ENCODE assay signal across 11 cellular contexts in genomic region chr6:132020138-132020551, GRCh38.
DNase-seq lines count a peak whose midpoint lies in the region; ATAC-seq, FAIRE-seq and TF ChIP-seq lines count a peak whose summit lies in the region.
"Had no signal": no experiment of that assay in that cellular context is flagged by ENCODE, and none has a peak within 500 bp of the region (broad histone marks: within the 10 kb centered on the region; RNA-seq: fewer than 3 reads in every experiment).

No MANE protein-coding gene starts in this region.

- H2BK5ac ChIP-seq in IMR-90 (ENCODE audit: low read depth, low read length, poor library complexity, severe bottlenecking) (no peak overlapping the region), mesendoderm (ENCODE audit: low read length) (no peak overlapping the region)

- 100% methylated on average over 2 of the region's 6 CpGs; no CpG with 5 or more reads in 1 of the 2 experiments for WGBS in IMR-90 (ENCODE audit: extremely low coverage in 2 of 2, insufficient read length in 1 of 2), 2 experiments
- WGBS in lung, 2 donors, result 59 to 77% methylated on average over 6 of the region's 6 CpGs
- WGBS in mesendoderm (ENCODE audit: extremely low coverage, insufficient coverage, low lambda C conversion rate), result no CpG with 5 or more reads among the region's 6 CpGs

- H3K4me1 ChIP-seq in IMR-90 (ENCODE audit: control insufficient read depth, insufficient read depth, low read length), result peaks cover 4% of the 10 kb centered on the region; the same call in 1 of the 2 replicates
- H3K4me1 ChIP-seq in colonic mucosa, result no peaks in the 10 kb centered on the region
- H3K4me1 ChIP-seq in lung (ENCODE audit: control insufficient read depth in 2 of 2, insufficient read depth in 2 of 2, low read length in 2 of 2), result peaks cover 0 to 2% of the 10 kb centered on the region in 2 donors
- peaks cover 2% of the 10 kb centered on the region for H3K4me1 ChIP-seq in mesendoderm (ENCODE audit: control insufficient read depth, low read depth, low read length)

- H3K4me3 Mint-ChIP-seq in stimulated activated effector memory CD8-positive, alpha-beta T cell treated with anti-CD3 and anti-CD28 coated beads, Interleukin-12 subunit alpha, Interleukin-12 subunit beta, amount 100 ng/mL, for 72 hours, result no peak overlapping the region

- TF ChIP-seq CTCF in IMR-90 (conservative IDR thresholded peaks at IDR 0.05; ENCODE audit: low read depth, low read length) (no peak), colonic mucosa (IDR thresholded peaks at IDR 0.05) (no peak), lung (IDR thresholded peaks at IDR 0.05; ENCODE audit: control extremely low read depth, extremely low read depth) (no peak)

- H2BK20ac ChIP-seq in IMR-90 (ENCODE audit: low read depth, low read length), result 0 out of 2 replicates have a peak overlapping the region, but pooled peaks have one; percentile 69

- H3K36me3 ChIP-seq in IMR-90 (ENCODE audit: control insufficient read depth, insufficient read depth, low read length) (no peaks in the 10 kb centered on the region), colonic mucosa (no peaks in the 10 kb centered on the region), lung (ENCODE audit: control insufficient read depth in 2 of 2, insufficient read depth in 2 of 2, low read length in 2 of 2) (no peaks in the 10 kb centered on the region), mesendoderm (ENCODE audit: control insufficient read depth, insufficient read depth, low read length) (no peaks in the 10 kb centered on the region)

- no peaks in the 10 kb centered on the region for H3K79me1 ChIP-seq in IMR-90 (ENCODE audit: low read depth in 1 of 2, low read length in 2 of 2)
- H3K79me1 ChIP-seq in mesendoderm (ENCODE audit: low read length), result no peaks in the 10 kb centered on the region

- TF ChIP-seq POLR2A in IMR-90 (IDR thresholded peaks at IDR 0.05; ENCODE audit: low read depth, low read length), result no peak
- TF ChIP-seq POLR2A in GM12891 (IDR thresholded peaks at IDR 0.05; ENCODE audit: low read depth, low read length), result no peak

- H2BK120ac ChIP-seq in IMR-90 (ENCODE audit: low read depth, low read length), result peak overlapping the region; percentile 79
- no peak overlapping the region for H2BK120ac ChIP-seq in mesendoderm (ENCODE audit: low read depth, low read length)

- H2BK15ac ChIP-seq in IMR-90 (ENCODE audit: low read depth, low read length) (peak overlapping the region; percentile 76; the same call in 1 of the 3 replicates), mesendoderm (replicated peaks; ENCODE audit: low read depth) (no peak overlapping the region)

- H2AK9ac ChIP-seq in IMR-90 (replicated peaks; ENCODE audit: low read depth, low read length, poor library complexity), result no peak overlapping the region

- dilution Hi-C loops in IMR-90 (cut with HindIII; ENCODE audit: low sequenced_read_pairs, unreplicated experiment), result no loop called here

- no peak overlapping the region for H3K56ac ChIP-seq in IMR-90 (ENCODE audit: extremely low read depth, insufficient read depth, low read length)
- no peak overlapping the region for H3K56ac ChIP-seq in mesendoderm (ENCODE audit: low read length)

- DNase-seq in IMR-90 (peak; percentile 13), colonic mucosa (no peak), lung (ENCODE audit: low spot score) (no peak), GM12891 (ENCODE audit: insufficient read length, low spot score) (no peak), NCI-H128 (lab: John Stamatoyannopoulos, UW; ENCODE audit: unreplicated experiment) (no peak), mesendoderm (no peak)
- DNase-seq in stimulated activated effector memory CD8-positive, alpha-beta T cell treated with anti-CD3 and anti-CD28 coated beads, Interleukin-12 subunit alpha, Interleukin-12 subunit beta, amount 100 ng/mL, for 72 hours (ENCODE audit: low spot score in 2 of 2), result no peak
- DNase-seq: COR-L47, Kasumi-1, NCI-H82 had no signal

- H3K9me3 ChIP-seq in IMR-90 (ENCODE audit: control insufficient read depth, insufficient read depth, low read length) (no peaks in the 10 kb centered on the region), colonic mucosa (no peaks in the 10 kb centered on the region), lung (ENCODE audit: control insufficient read depth in 2 of 2, insufficient read depth in 1 of 2, low read length in 1 of 2) (no peaks in the 10 kb centered on the region)

- intact Hi-C loops in IMR-90 (cut with micrococcal nuclease), result no loop called here
- intact Hi-C loops in colonic mucosa (cut with DNase I), result no loop called here

- peak overlapping the region; percentile 10 for H3K18ac ChIP-seq in IMR-90 (ENCODE audit: low read depth, low read length)
- H3K18ac ChIP-seq in mesendoderm (ENCODE audit: low read length), result no peak overlapping the region

- H3K27me3 ChIP-seq in IMR-90 (ENCODE audit: control insufficient read depth, insufficient read depth, low read length), result no peaks in the 10 kb centered on the region
- no peaks in the 10 kb centered on the region for H3K27me3 ChIP-seq in colonic mucosa
- H3K27me3 ChIP-seq in lung (ENCODE audit: control insufficient read depth, insufficient read depth), result no peaks in the 10 kb centered on the region
- H3K27me3 ChIP-seq in mesendoderm (ENCODE audit: insufficient read depth, low read length, poor library complexity), result no peaks in the 10 kb centered on the region

- no peaks in the 10 kb centered on the region; the same call in 1 of the 2 replicates for H3K9me1 ChIP-seq in IMR-90 (ENCODE audit: insufficient read depth, low read length)

- FAIRE-seq in GM12891 (lab: Jason Lieb, UNC), result no peak

- H3K27ac Mint-ChIP-seq in stimulated activated effector memory CD8-positive, alpha-beta T cell treated with anti-CD3 and anti-CD28 coated beads, Interleukin-12 subunit alpha, Interleukin-12 subunit beta, amount 100 ng/mL, for 72 hours, result no peak overlapping the region

- no peak overlapping the region for H3K4me2 ChIP-seq in IMR-90 (ENCODE audit: low read depth, low read length)
- no peak overlapping the region for H3K4me2 ChIP-seq in mesendoderm (ENCODE audit: low read length)

- H3K27ac ChIP-seq in IMR-90 (ENCODE audit: insufficient read depth, low read length), result peak overlapping the region; percentile 26; the same call in 1 of the 2 replicates
- peak overlapping the region; percentile 12 for H3K27ac ChIP-seq in colonic mucosa
- H3K27ac ChIP-seq in lung (ENCODE audit: low read depth in 1 of 2, low read length in 1 of 2), result no peak overlapping the region
- no peak overlapping the region for H3K27ac ChIP-seq in mesendoderm (ENCODE audit: low read depth, low read length)

- peak overlapping the region; percentile 23; the same call in 1 of the 2 replicates for H4K91ac ChIP-seq in IMR-90 (ENCODE audit: insufficient read depth, low read depth, low read length)

- H3K9me3 Mint-ChIP-seq in stimulated activated effector memory CD8-positive, alpha-beta T cell treated with anti-CD3 and anti-CD28 coated beads, Interleukin-12 subunit alpha, Interleukin-12 subunit beta, amount 100 ng/mL, for 72 hours, result no peaks in the 10 kb centered on the region

- no peaks in the 10 kb centered on the region for H3K36me3 Mint-ChIP-seq in stimulated activated effector memory CD8-positive, alpha-beta T cell treated with anti-CD3 and anti-CD28 coated beads, Interleukin-12 subunit alpha, Interleukin-12 subunit beta, amount 100 ng/mL, for 72 hours

- H4K5ac ChIP-seq in IMR-90 (ENCODE audit: low read depth, low read length) (no peak overlapping the region; the same call in 1 of the 2 replicates), mesendoderm (ENCODE audit: low read length) (no peak overlapping the region)

- CTCF ChIA-PET in IMR-90 (lab: Yijun Ruan, JAX), result interaction anchor here (0.6 kb wide), 1 partner anchor 198 kb away, joined by 3 read pairs; no protein-coding TSS in a partner anchor

- H2AFZ ChIP-seq in IMR-90 (replicated peaks; ENCODE audit: low read length, poor library complexity), result peak overlapping the region; percentile 80

- no peaks in the 10 kb centered on the region for H4K20me1 ChIP-seq in IMR-90 (ENCODE audit: insufficient read depth, low read length)

- no peaks in the 10 kb centered on the region for H3K4me1 Mint-ChIP-seq in stimulated activated effector memory CD8-positive, alpha-beta T cell treated with anti-CD3 and anti-CD28 coated beads, Interleukin-12 subunit alpha, Interleukin-12 subunit beta, amount 100 ng/mL, for 72 hours

- H4K8ac ChIP-seq in IMR-90 (ENCODE audit: low read depth in 2 of 2, low read length in 2 of 2) (peak overlapping the region in 1 of 2 experiments; percentile 60; a peak in 2 of 4 replicates), mesendoderm (ENCODE audit: low read depth, low read length) (no peak overlapping the region)

- no peak for TF ChIP-seq RAD21 in IMR-90 (IDR thresholded peaks at IDR 0.05; ENCODE audit: low read length)

- 0 out of 2 replicates have a peak, but pooled peaks have one; percentile 24 for ATAC-seq in IMR-90 (ENCODE audit: low read depth)
- peak; percentile 53 for ATAC-seq in lung (ENCODE audit: insufficient read depth, low FRiP score)
- ATAC-seq in stimulated activated effector memory CD8-positive, alpha-beta T cell treated with anti-CD3 and anti-CD28 coated beads, Interleukin-12 subunit alpha, Interleukin-12 subunit beta, amount 100 ng/mL, for 72 hours, result peak; percentile 24
- no peak for ATAC-seq in HG03571 (IDR thresholded peaks at IDR 0.05; ENCODE audit: unreplicated experiment)

- peak overlapping the region; percentile 43 for H3K23ac ChIP-seq in IMR-90 (ENCODE audit: low read depth, low read length)
- no peak overlapping the region for H3K23ac ChIP-seq in mesendoderm (ENCODE audit: low read length)

- no TSS peak for BruUV-seq in IMR-90 (replicated peaks; lab: Mats Ljungman, UMichigan)

- H3K9ac ChIP-seq in IMR-90 (ENCODE audit: low read depth, low read length) (no peak overlapping the region), colonic mucosa (ENCODE audit: low read depth in 2 of 2, low read length in 2 of 2) (no peak overlapping the region), mesendoderm (ENCODE audit: low read length) (no peak overlapping the region)

- H3K4ac ChIP-seq in IMR-90 (ENCODE audit: low read depth, low read length), result peak overlapping the region; percentile 54
- H3K4ac ChIP-seq in mesendoderm (ENCODE audit: low read depth, low read length), result no peak overlapping the region

- H3K14ac ChIP-seq in IMR-90 (replicated peaks; ENCODE audit: low read depth, low read length), result no peak overlapping the region; the same call in 1 of the 2 replicates

- H2AK5ac ChIP-seq in IMR-90 (ENCODE audit: low read depth, low read length), result no peak overlapping the region
- H2AK5ac ChIP-seq in mesendoderm (ENCODE audit: low read length), result no peak overlapping the region

- H3K4me3 ChIP-seq in IMR-90 (ENCODE audit: insufficient read depth, low read depth, low read length) (no peak overlapping the region), colonic mucosa (no peak overlapping the region), lung (no peak overlapping the region), mesendoderm (ENCODE audit: low read length) (no peak overlapping the region)

- POLR2A ChIA-PET in IMR-90 (lab: Charles Lee; ENCODE audit: unreplicated experiment), result no interaction called here

- in situ Hi-C loops in IMR-90 (cut with MboI; ENCODE audit: low sequenced_read_pairs), result no loop called here

- H3K79me2 ChIP-seq in mesendoderm (ENCODE audit: control insufficient read depth, insufficient read depth, low read length), result no peaks in the 10 kb centered on the region

TF ChIP-seq in IMR-90, 13 proteins besides CTCF, POLR2A, EP300 and RAD21 (continues in another document):
- no peak for TF ChIP-seq FOS (IDR thresholded peaks at IDR 0.05; ENCODE audit: low read depth, low read length)

TF ChIP-seq in GM12891, 5 proteins besides CTCF, POLR2A, EP300 and RAD21 (continues in another document):
- TF ChIP-seq POU2F2 (IDR thresholded peaks at IDR 0.05; ENCODE audit: low read depth, low read length), result no peak

Comparison
In these comparisons a context has a peak if more than half of its experiments do, and no peak if none do; other contexts are left out.
1. H3K27ac ChIP-seq: peak in IMR-90 (single experiment) and colonic mucosa (single experiment); none in lung (0 of 2) and mesendoderm (single experiment).